In genomic region chr15:90571063-90571541, GRCh38 we compare ENCODE assay signal across 8 cellular contexts. TPM values are rescaled to one million over a fixed set of nuclear protein-coding genes. Genes with fewer than 3 reads are reported as not detected.
DNase-seq lines count a peak whose midpoint lies in the region; ATAC-seq and TF ChIP-seq lines count a peak whose summit lies in the region.

No MANE protein-coding gene starts in this region.

- peak overlapping the region; percentile 52 to 65 for H3K27ac ChIP-seq in right atrium auricular region
- H3K27ac ChIP-seq in thymus (ENCODE audit: low read depth) = peak overlapping the region; percentile 3

- H3K36me3 ChIP-seq in right atrium auricular region (no peaks in the 10 kb centered on the region), thymus (ENCODE audit: control insufficient read depth, insufficient read depth) (no peaks in the 10 kb centered on the region)

- H3K4me1 ChIP-seq in right atrium auricular region (peaks cover 0 to 20% of the 10 kb centered on the region in 2 donors), thymus (ENCODE audit: control insufficient read depth, insufficient read depth, low read length) (no peaks in the 10 kb centered on the region)

- ATAC-seq in GM21528 (IDR thresholded peaks at IDR 0.05; ENCODE audit: low FRiP score, unreplicated experiment) (peak; percentile 61), HG02571 (IDR thresholded peaks at IDR 0.05; ENCODE audit: unreplicated experiment) (no peak), GM19023 (IDR thresholded peaks at IDR 0.05; ENCODE audit: unreplicated experiment) (no peak)

- H3K9me3 ChIP-seq in right atrium auricular region (no peaks in the 10 kb centered on the region), thymus (ENCODE audit: control insufficient read depth) (no peaks in the 10 kb centered on the region)

- H3K4me3 ChIP-seq in right atrium auricular region = no peak overlapping the region
- no peak overlapping the region for H3K4me3 ChIP-seq in thymus (ENCODE audit: low read length)

- DNase-seq in A172 (ENCODE audit: low spot score) (peak; percentile 87), SW480 (ENCODE audit: low spot score) (peak; percentile 82), right atrium auricular region (ENCODE audit: low spot score) (peak; percentile 86), NCI-H82 (lab: John Stamatoyannopoulos, UW) (no peak)

- 52% methylated on average over 4 of the region's 4 CpGs for WGBS in thymus

- H3K27me3 ChIP-seq in right atrium auricular region (no peaks in the 10 kb centered on the region), thymus (ENCODE audit: control insufficient read depth, insufficient read depth) (no peaks in the 10 kb centered on the region)

- no peak for TF ChIP-seq CTCF in right atrium auricular region (IDR thresholded peaks at IDR 0.05)

RNA-seq across cellular contexts. Expression of gene CRTC3, which starts 41.4 kb away (rescaled TPM):
- total RNA-seq in A172 (2014; rRNA removed; shearing (Covaris generic)) = 10.3 and 14.0 TPM in 2 replicates
- total RNA-seq in right atrium auricular region = 10 to 100 TPM; 26.4 to 32.5 TPM
- 17.9 TPM for polyA plus RNA-seq in thymus
